36 cellular contexts compared by ENCODE assay signal in genomic region chr13:31314961-31315360, GRCh38.
"Had no signal": no experiment of that assay in that cellular context is flagged by ENCODE, and none has a peak within 500 bp of the region (broad histone marks: within the 10 kb centered on the region; RNA-seq: fewer than 3 reads in every experiment).

No MANE protein-coding gene starts in this region.

- H3K27ac ChIP-seq: adrenal gland, body of pancreas, brain microvascular endothelial cell, breast epithelium, VCaP had no signal

- H3K27me3 Mint-ChIP-seq: activated B cell treated with CpG ODN at 0.5 μM for 24 hours; activated CD4-positive, alpha-beta memory T cell treated with anti-CD3 and anti-CD28 coated beads, Interleukin-2, amount 10 ng/mL, durations not matched to agents 7 days and 5 days; activated CD4-positive, alpha-beta T cell treated with anti-CD3 and anti-CD28 coated beads, Interleukin-2, amount 10 ng/mL, durations not matched to agents 7 days and 5 days; activated CD8-positive, alpha-beta memory T cell treated with anti-CD3 and anti-CD28 coated beads, Interleukin-2, amount 10 ng/mL, durations not matched to agents 7 days and 5 days; activated naive CD4-positive, alpha-beta T cell treated with anti-CD3 and anti-CD28 coated beads, Interleukin-2, amount 10 ng/mL, durations not matched to agents 7 days and 5 days; activated naive CD4-positive, alpha-beta T cell treated with anti-CD3 and anti-CD28 coated beads, Interleukin-2, amount 50 U/mL, for 24 hours; activated naive CD8-positive, alpha-beta T cell; activated naive CD8-positive, alpha-beta T cell treated with anti-CD3 and anti-CD28 coated beads, Interleukin-2, amount 10 ng/mL, durations not matched to agents 7 days and 5 days; activated naive CD8-positive, alpha-beta T cell treated with anti-CD3 and anti-CD28 coated beads, Interleukin-2, amount 50 U/mL, for 24 hours; activated T-cell treated with anti-CD3 and anti-CD28 coated beads, Interleukin-2, amount 50 U/mL, for 24 hours had no signal

- H3K4me3 Mint-ChIP-seq: activated B cell treated with CpG ODN at 0.5 μM for 24 hours; activated CD4-positive, alpha-beta memory T cell treated with anti-CD3 and anti-CD28 coated beads, Interleukin-2, amount 10 ng/mL, durations not matched to agents 7 days and 5 days; activated CD4-positive, alpha-beta T cell treated with anti-CD3 and anti-CD28 coated beads, Interleukin-2, amount 10 ng/mL, durations not matched to agents 7 days and 5 days; activated CD8-positive, alpha-beta memory T cell treated with anti-CD3 and anti-CD28 coated beads, Interleukin-2, amount 10 ng/mL, durations not matched to agents 7 days and 5 days; activated CD8-positive, alpha-beta T cell treated with anti-CD3 and anti-CD28 coated beads, Interleukin-2, amount 10 ng/mL, durations not matched to agents 7 days and 5 days; activated naive CD4-positive, alpha-beta T cell treated with anti-CD3 and anti-CD28 coated beads, Interleukin-2, amount 10 ng/mL, durations not matched to agents 7 days and 5 days; activated naive CD4-positive, alpha-beta T cell treated with anti-CD3 and anti-CD28 coated beads, Interleukin-2, amount 50 U/mL, for 24 hours; activated naive CD8-positive, alpha-beta T cell; activated naive CD8-positive, alpha-beta T cell treated with anti-CD3 and anti-CD28 coated beads, Interleukin-2, amount 10 ng/mL, durations not matched to agents 7 days and 5 days; activated naive CD8-positive, alpha-beta T cell treated with anti-CD3 and anti-CD28 coated beads, Interleukin-2, amount 50 U/mL, for 24 hours; activated T-cell treated with anti-CD3 and anti-CD28 coated beads, Interleukin-2, amount 50 U/mL, for 24 hours; T-helper 1 cell treated with Interleukin-12 subunit alpha and Interleukin-12 subunit beta and Interleukin-4 antibody, amounts not matched to agents 30 μg/mL and 1 μg/mL, for 36 hours; T-helper 2 cell treated with Interferon-gamma antibody and Interleukin-4, amounts not matched to agents 5 μg/mL and 100 μg/mL, for 36 hours had no signal

- DNase-seq: activated B cell treated with CpG ODN at 0.5 μM for 24 hours; activated CD4-positive, alpha-beta memory T cell treated with anti-CD3 and anti-CD28 coated beads, Interleukin-2, amount 10 ng/mL, durations not matched to agents 7 days and 5 days; activated CD4-positive, alpha-beta T cell treated with anti-CD3 and anti-CD28 coated beads for 4 hours; activated CD4-positive, alpha-beta T cell treated with anti-CD3 and anti-CD28 coated beads, Interleukin-2, amount 10 ng/mL, durations not matched to agents 7 days and 5 days; activated CD4-positive, alpha-beta T cell treated with anti-CD3 and anti-CD28 coated beads, Interleukin-2, amount 50 U/mL, for 48 hours; activated CD4-positive, CD25-positive, alpha-beta regulatory T cell treated with anti-CD3 and anti-CD28 coated beads, Interleukin-2, amount 50 U/mL, for 72 hours; activated CD8-positive, alpha-beta memory T cell treated with anti-CD3 and anti-CD28 coated beads for 24 hours; activated CD8-positive, alpha-beta memory T cell treated with anti-CD3 and anti-CD28 coated beads, Interleukin-2, amount 10 ng/mL, durations not matched to agents 7 days and 5 days; activated CD8-positive, alpha-beta memory T cell treated with anti-CD3 and anti-CD28 coated beads, Interleukin-2, amount 50 U/mL, for 48 hours; activated CD8-positive, alpha-beta T cell treated with anti-CD3 and anti-CD28 coated beads, Interleukin-2, amount 10 ng/mL, durations not matched to agents 7 days and 5 days; activated effector memory CD4-positive, alpha-beta T cell treated with Interleukin-2 at 50 U/mL for 16 hours; activated gamma-delta T cell; activated naive CD4-positive, alpha-beta T cell treated with anti-CD3 and anti-CD28 coated beads, Interleukin-2, amount 10 ng/mL, durations not matched to agents 7 days and 5 days; activated naive CD4-positive, alpha-beta T cell treated with Interleukin-2 at 50 U/mL for 16 hours; activated naive CD8-positive, alpha-beta T cell treated with anti-CD3 and anti-CD28 coated beads, Interleukin-2, amount 10 ng/mL, durations not matched to agents 7 days and 5 days; activated naive CD8-positive, alpha-beta T cell treated with anti-CD3 and anti-CD28 coated beads, Interleukin-2, amount 50 U/mL, for 24 hours; activated T-cell treated with anti-CD3 and anti-CD28 coated beads, Interleukin-2, amount 50 U/mL, for 24 hours; activated T-cell treated with anti-CD3 and anti-CD28 coated beads, Interleukin-2, amount 50 U/mL, for 48 hours; adrenal gland; amniotic stem cell; aorta; body of pancreas; brain microvascular endothelial cell; central memory CD4-positive, alpha-beta T cell; T-helper 1 cell; T-helper 2 cell; T-helper 9 cell had no signal

- FAIRE-seq: astrocyte, TTC549 had no signal

- H3K27me3 ChIP-seq: adrenal gland, body of pancreas, brain microvascular endothelial cell, breast epithelium had no signal

- ATAC-seq: activated CD8-positive, alpha-beta memory T cell treated with anti-CD3 and anti-CD28 coated beads, Interleukin-2, amount 10 ng/mL, durations not matched to agents 7 days and 5 days; activated CD8-positive, alpha-beta T cell treated with anti-CD3 and anti-CD28 coated beads, Interleukin-2, amount 10 ng/mL, durations not matched to agents 7 days and 5 days; activated naive CD8-positive, alpha-beta T cell treated with anti-CD3 and anti-CD28 coated beads, Interleukin-2, amount 50 U/mL, for 24 hours; body of pancreas had no signal

- H3K4me1 Mint-ChIP-seq: activated B cell treated with CpG ODN at 0.5 μM for 24 hours; activated CD4-positive, alpha-beta memory T cell treated with anti-CD3 and anti-CD28 coated beads, Interleukin-2, amount 10 ng/mL, durations not matched to agents 7 days and 5 days; activated CD4-positive, alpha-beta T cell treated with anti-CD3 and anti-CD28 coated beads, Interleukin-2, amount 10 ng/mL, durations not matched to agents 7 days and 5 days; activated CD8-positive, alpha-beta memory T cell treated with anti-CD3 and anti-CD28 coated beads, Interleukin-2, amount 10 ng/mL, durations not matched to agents 7 days and 5 days; activated naive CD4-positive, alpha-beta T cell treated with anti-CD3 and anti-CD28 coated beads, Interleukin-2, amount 10 ng/mL, durations not matched to agents 7 days and 5 days; activated naive CD4-positive, alpha-beta T cell treated with anti-CD3 and anti-CD28 coated beads, Interleukin-2, amount 50 U/mL, for 24 hours; activated naive CD8-positive, alpha-beta T cell treated with anti-CD3 and anti-CD28 coated beads, Interleukin-2, amount 10 ng/mL, durations not matched to agents 7 days and 5 days; activated naive CD8-positive, alpha-beta T cell treated with anti-CD3 and anti-CD28 coated beads, Interleukin-2, amount 50 U/mL, for 24 hours had no signal

- H3K4me3 ChIP-seq: adrenal gland, body of pancreas, breast epithelium had no signal

- H3K4me1 ChIP-seq: adrenal gland, body of pancreas, breast epithelium had no signal

- H3K36me3 ChIP-seq: adrenal gland, brain microvascular endothelial cell, breast epithelium had no signal

- H3K27ac Mint-ChIP-seq: activated B cell treated with CpG ODN at 0.5 μM for 24 hours; activated CD4-positive, alpha-beta memory T cell treated with anti-CD3 and anti-CD28 coated beads, Interleukin-2, amount 10 ng/mL, durations not matched to agents 7 days and 5 days; activated CD4-positive, alpha-beta T cell treated with anti-CD3 and anti-CD28 coated beads, Interleukin-2, amount 10 ng/mL, durations not matched to agents 7 days and 5 days; activated CD8-positive, alpha-beta memory T cell treated with anti-CD3 and anti-CD28 coated beads, Interleukin-2, amount 10 ng/mL, durations not matched to agents 7 days and 5 days; activated CD8-positive, alpha-beta T cell treated with anti-CD3 and anti-CD28 coated beads, Interleukin-2, amount 10 ng/mL, durations not matched to agents 7 days and 5 days; activated naive CD4-positive, alpha-beta T cell treated with anti-CD3 and anti-CD28 coated beads, Interleukin-2, amount 10 ng/mL, durations not matched to agents 7 days and 5 days; activated naive CD4-positive, alpha-beta T cell treated with anti-CD3 and anti-CD28 coated beads, Interleukin-2, amount 50 U/mL, for 24 hours; activated naive CD8-positive, alpha-beta T cell; activated naive CD8-positive, alpha-beta T cell treated with anti-CD3 and anti-CD28 coated beads, Interleukin-2, amount 10 ng/mL, durations not matched to agents 7 days and 5 days; activated naive CD8-positive, alpha-beta T cell treated with anti-CD3 and anti-CD28 coated beads, Interleukin-2, amount 50 U/mL, for 24 hours; activated T-cell treated with anti-CD3 and anti-CD28 coated beads, Interleukin-2, amount 50 U/mL, for 24 hours; activated T-helper 2 cell treated with anti-CD3 and anti-CD28 coated beads, Interferon-gamma antibody, Interleukin-2, Interleukin-4, amounts not matched to agents 10 μg/mL and 5 μg/mL and 100 μg/mL, durations not matched to agents 14 hours and 24 hours and 36 hours; T-helper 1 cell treated with Interleukin-12 subunit alpha and Interleukin-12 subunit beta and Interleukin-4 antibody, amounts not matched to agents 30 μg/mL and 1 μg/mL, for 36 hours; T-helper 2 cell treated with Interferon-gamma antibody and Interleukin-4, amounts not matched to agents 5 μg/mL and 100 μg/mL, for 36 hours had no signal
